14 cellular contexts compared by ENCODE assay signal in genomic region chr14:21449899-21450216, GRCh38. TPM values are rescaled to one million over a fixed set of nuclear protein-coding genes. Genes with fewer than 3 reads are reported as not detected.
A peak's percentile ranks its signal among the peaks of the same experiment; 100 is the strongest.
DNase-seq lines count a peak whose midpoint lies in the region; ATAC-seq, FAIRE-seq and TF ChIP-seq lines count a peak whose summit lies in the region.
"Had no signal": no experiment of that assay in that cellular context is flagged by ENCODE, and none has a peak within 500 bp of the region (broad histone marks: within the 10 kb centered on the region; RNA-seq: fewer than 3 reads in every experiment).

No MANE protein-coding gene starts in this region.

- no peaks in the 10 kb centered on the region for H3F3A ChIP-seq in Loucy (ENCODE audit: low read depth)

- H3K27me3 Mint-ChIP-seq in activated T-cell treated with anti-CD3 and anti-CD28 coated beads, Interleukin-2, amount 50 U/mL, for 72 hours (ENCODE audit: low read depth): no peaks in the 10 kb centered on the region
- no peaks in the 10 kb centered on the region for H3K27me3 Mint-ChIP-seq in activated naive CD8-positive, alpha-beta T cell treated with anti-CD3 and anti-CD28 coated beads, Interleukin-2, amount 50 U/mL, for 24 hours
- no peaks in the 10 kb centered on the region for H3K27me3 Mint-ChIP-seq in neural crest cell (ENCODE audit: low read depth)
- H3K27me3 Mint-ChIP-seq: dendritic cell treated with granulocyte-macrophage colony-stimulating factor and Interleukin-4, amounts not matched to agents 40 ng/mL and 50 ng/mL, for 4 days had no signal

- TF ChIP-seq CTCF in Loucy (conservative IDR thresholded peaks at IDR 0.05; ENCODE audit: low read length) (no peak), neural crest cell (conservative IDR thresholded peaks at IDR 0.05) (no peak)

- H3K27ac Mint-ChIP-seq in activated T-cell treated with anti-CD3 and anti-CD28 coated beads, Interleukin-2, amount 50 U/mL, for 72 hours: peak overlapping the region; percentile 96
- H3K27ac Mint-ChIP-seq in activated naive CD8-positive, alpha-beta T cell treated with anti-CD3 and anti-CD28 coated beads, Interleukin-2, amount 50 U/mL, for 24 hours: peak overlapping the region; percentile 74
- H3K27ac Mint-ChIP-seq in neural crest cell (ENCODE audit: unreplicated experiment): no peak overlapping the region
- H3K27ac Mint-ChIP-seq: dendritic cell treated with granulocyte-macrophage colony-stimulating factor and Interleukin-4, amounts not matched to agents 40 ng/mL and 50 ng/mL, for 4 days had no signal

- FAIRE-seq in small intestine (lab: Jason Lieb, UNC): no peak
- FAIRE-seq: K562 had no signal

- H3K27ac ChIP-seq in small intestine (ENCODE audit: low read depth in 1 of 2, low read length in 1 of 2): no peak overlapping the region
- H3K27ac ChIP-seq: left ventricle myocardium inferior had no signal

- H3K9me3 Mint-ChIP-seq in activated T-cell treated with anti-CD3 and anti-CD28 coated beads, Interleukin-2, amount 50 U/mL, for 72 hours: no peaks in the 10 kb centered on the region
- H3K9me3 Mint-ChIP-seq in activated naive CD8-positive, alpha-beta T cell treated with anti-CD3 and anti-CD28 coated beads, Interleukin-2, amount 50 U/mL, for 24 hours: no peaks in the 10 kb centered on the region
- H3K9me3 Mint-ChIP-seq in neural crest cell: no peaks in the 10 kb centered on the region
- H3K9me3 Mint-ChIP-seq: dendritic cell treated with granulocyte-macrophage colony-stimulating factor and Interleukin-4, amounts not matched to agents 40 ng/mL and 50 ng/mL, for 4 days had no signal

- peaks cover 68% of the 10 kb centered on the region for H4K20me1 ChIP-seq in Loucy (ENCODE audit: insufficient read depth, low read length, poor library complexity, severe bottlenecking)

- peaks cover 69% of the 10 kb centered on the region for H3K4me1 Mint-ChIP-seq in activated T-cell treated with anti-CD3 and anti-CD28 coated beads, Interleukin-2, amount 50 U/mL, for 72 hours (ENCODE audit: low read depth)
- H3K4me1 Mint-ChIP-seq in activated naive CD8-positive, alpha-beta T cell treated with anti-CD3 and anti-CD28 coated beads, Interleukin-2, amount 50 U/mL, for 24 hours: peaks cover 66% of the 10 kb centered on the region
- H3K4me1 Mint-ChIP-seq in neural crest cell: peaks cover 26% of the 10 kb centered on the region

- H3K9me2 ChIP-seq in Loucy (replicated peaks; ENCODE audit: low read depth, low read length): no peaks in the 10 kb centered on the region

- H3K4me1 ChIP-seq in Loucy (ENCODE audit: insufficient read depth, low read length, poor library complexity, severe bottlenecking) (peaks cover 45% of the 10 kb centered on the region), small intestine (ENCODE audit: control insufficient read depth in 2 of 2, insufficient read depth in 1 of 2, low read depth in 1 of 2, low read length in 1 of 2) (peaks cover 1 to 3% of the 10 kb centered on the region in 2 donors)

- peak overlapping the region; percentile 65 to 90 for H3K4me3 Mint-ChIP-seq in activated T-cell treated with anti-CD3 and anti-CD28 coated beads, Interleukin-2, amount 50 U/mL, for 72 hours
- peak overlapping the region; percentile 50 for H3K4me3 Mint-ChIP-seq in activated naive CD8-positive, alpha-beta T cell treated with anti-CD3 and anti-CD28 coated beads, Interleukin-2, amount 50 U/mL, for 24 hours
- peak overlapping the region; percentile 24 for H3K4me3 Mint-ChIP-seq in neural crest cell
- H3K4me3 Mint-ChIP-seq: dendritic cell treated with granulocyte-macrophage colony-stimulating factor and Interleukin-4, amounts not matched to agents 40 ng/mL and 50 ng/mL, for 4 days had no signal

- H3K9ac ChIP-seq in Loucy (ENCODE audit: low read depth, low read length, poor library complexity, severe bottlenecking): peak overlapping the region; percentile 41

- H3K9me3 ChIP-seq in Loucy (ENCODE audit: insufficient read depth, low read depth, low read length) (no peaks in the 10 kb centered on the region), small intestine (ENCODE audit: control insufficient read depth, low read depth) (no peaks in the 10 kb centered on the region)
- H3K9me3 ChIP-seq: left ventricle myocardium inferior had no signal

- 76 to 91% (median 86%) methylated on average over 1 of the region's 1 CpG for WGBS in small intestine, 3 donors

- H2AFZ ChIP-seq in Loucy (ENCODE audit: low read length): no peak overlapping the region

- peak overlapping the region; percentile 58 for H3K4me2 ChIP-seq in Loucy (ENCODE audit: low read depth, low read length, poor library complexity, severe bottlenecking)

- H3K4me3 ChIP-seq in Loucy (ENCODE audit: low read length, poor library complexity, severe bottlenecking) (peak overlapping the region; percentile 21), small intestine (ENCODE audit: low read depth in 1 of 2, low read length in 2 of 2) (no peak overlapping the region)
- H3K4me3 ChIP-seq: K562, left ventricle myocardium inferior had no signal

- H3K27me3 ChIP-seq in Loucy (ENCODE audit: insufficient read depth, low read length, poor library complexity, severe bottlenecking) (no peaks in the 10 kb centered on the region), small intestine (ENCODE audit: control insufficient read depth in 2 of 2, insufficient read depth in 2 of 2, low read length in 2 of 2) (no peaks in the 10 kb centered on the region)

- H3K79me2 ChIP-seq in Loucy (ENCODE audit: insufficient read depth, low read length): peaks cover 97% of the 10 kb centered on the region

- ATAC-seq in activated T-cell treated with anti-CD3 and anti-CD28 coated beads, Interleukin-2, amount 50 U/mL, for 72 hours (replicated peaks in 1 of 2): no peak
- ATAC-seq in activated naive CD8-positive, alpha-beta T cell treated with anti-CD3 and anti-CD28 coated beads, Interleukin-2, amount 50 U/mL, for 24 hours: no peak
- ATAC-seq: K562, PC-3 had no signal

- H3K36me3 Mint-ChIP-seq in activated T-cell treated with anti-CD3 and anti-CD28 coated beads, Interleukin-2, amount 50 U/mL, for 72 hours (ENCODE audit: insufficient read depth in 2 of 2): peaks cover 3 to 9% of the 10 kb centered on the region in 2 donors
- H3K36me3 Mint-ChIP-seq in activated naive CD8-positive, alpha-beta T cell treated with anti-CD3 and anti-CD28 coated beads, Interleukin-2, amount 50 U/mL, for 24 hours (ENCODE audit: low read depth): peaks cover 22% of the 10 kb centered on the region
- H3K36me3 Mint-ChIP-seq in neural crest cell (ENCODE audit: low read depth): peaks cover 3% of the 10 kb centered on the region

- no peak for DNase-seq in activated T-cell treated with anti-CD3 and anti-CD28 coated beads, Interleukin-2, amount 50 U/mL, for 72 hours
- no peak for DNase-seq in activated T-cell treated with anti-CD3 and anti-CD28 coated beads, Interleukin-2, amount 50 U/mL, for 1 hour
- no peak for DNase-seq in activated naive CD8-positive, alpha-beta T cell treated with anti-CD3 and anti-CD28 coated beads, Interleukin-2, amount 50 U/mL, for 24 hours
- DNase-seq in neural crest cell (ENCODE audit: low read depth, low spot score) (no peak), foreskin melanocyte (no peak), NCI-H2081 (lab: John Stamatoyannopoulos, UW) (no peak), small intestine (no peak)
- DNase-seq: activated CD4-positive, alpha-beta T cell treated with anti-CD3 and anti-CD28 coated beads, Interleukin-2, amount 50 U/mL, for 4 hours; left ventricle myocardium inferior; NCI-H1092 treated with DMSO at 0.1 percent for 48 hours; PC-3 had no signal

- H3K36me3 ChIP-seq in Loucy (ENCODE audit: insufficient read depth, low read length): no peaks in the 10 kb centered on the region
- H3K36me3 ChIP-seq in small intestine (ENCODE audit: control insufficient read depth in 2 of 2, insufficient read depth in 2 of 2, low read length in 2 of 2): no peaks in the 10 kb centered on the region
- H3K36me3 ChIP-seq: left ventricle myocardium inferior had no signal

RNA-seq across cellular contexts. Expression of gene CHD8, which starts 6.1 kb away (rescaled TPM):
- total RNA-seq in activated T-cell treated with anti-CD3 and anti-CD28 coated beads, Interleukin-2, amount 50 U/mL, for 72 hours: 100 to 1,000 TPM; 102 to 107 TPM
- 137 and 145 TPM in 2 replicates for total RNA-seq in neural crest cell
- polyA plus RNA-seq in small intestine: 10 to 100 TPM; 18.1 to 25.0 (median 20.7) TPM

RNA-seq across cellular contexts. Expression of gene RAB2B, which starts 26.9 kb away (rescaled TPM):
- total RNA-seq in activated T-cell treated with anti-CD3 and anti-CD28 coated beads, Interleukin-2, amount 50 U/mL, for 72 hours: 10 to 100 TPM; 44.5 to 45.4 TPM
- total RNA-seq in neural crest cell: 30.2 and 31.6 TPM in 2 replicates
- polyA plus RNA-seq in small intestine: 1 to 10 TPM; 7.4 to 8.4 (median 7.6) TPM

RNA-seq across cellular contexts. Expression of gene TOX4, which starts 27.1 kb away (rescaled TPM):
- 10 to 100 TPM; 68.9 to 72.4 TPM for total RNA-seq in activated T-cell treated with anti-CD3 and anti-CD28 coated beads, Interleukin-2, amount 50 U/mL, for 72 hours
- 59.7 and 64.3 TPM in 2 replicates for total RNA-seq in neural crest cell
- polyA plus RNA-seq in small intestine: 10 to 100 TPM; 20.4 to 28.4 (median 21.1) TPM

Comparison
In these comparisons a context has a peak if more than half of its experiments do, and no peak if none do; other contexts are left out.
1. H3K4me3 Mint-ChIP-seq: peak in every context shown above with its lines; median percentile 78 in activated T-cell treated with anti-CD3 and anti-CD28 coated beads, Interleukin-2, amount 50 U/mL, for 72 hours; 50 in activated naive CD8-positive, alpha-beta T cell treated with anti-CD3 and anti-CD28 coated beads, Interleukin-2, amount 50 U/mL, for 24 hours; 24 in neural crest cell.